ENCODE assay signal across 20 cellular contexts in genomic region chr21:29351691-29352090, GRCh38. TPM values are rescaled to one million over a fixed set of nuclear protein-coding genes. Genes with fewer than 3 reads are reported as not detected.
DNase-seq lines count a peak whose midpoint lies in the region; ATAC-seq and TF ChIP-seq lines count a peak whose summit lies in the region.
"Had no signal": no experiment of that assay in that cellular context is flagged by ENCODE, and none has a peak within 500 bp of the region (broad histone marks: within the 10 kb centered on the region; RNA-seq: fewer than 3 reads in every experiment).

No MANE protein-coding gene starts in this region.

- peak; percentile 45 to 81 for DNase-seq in cardiac muscle cell (ENCODE audit: low read depth in 1 of 2, low spot score in 1 of 2)
- no peak for DNase-seq in right atrium auricular region (ENCODE audit: low spot score)
- DNase-seq in astrocyte of the spinal cord (ENCODE audit: low read depth, low spot score): peak; percentile 77
- no peak for DNase-seq in left lung
- DNase-seq in upper lobe of right lung: no peak
- DNase-seq in SW 1271 (lab: John Stamatoyannopoulos, UW): no peak
- DNase-seq in iPS-NIHi11 (ENCODE audit: low spot score): no peak
- DNase-seq: ACHN, activated T-cell treated with anti-CD3 and anti-CD28 coated beads for 4 hours, DMS153, H7, NCI-H146, NCI-H510A treated with DMSO at 0.1 percent for 48 hours, nucleus accumbens, small intestine, stomach, T-helper 17 cell had no signal

- no peaks in the 10 kb centered on the region for H3K36me3 ChIP-seq in cardiac muscle cell
- peaks cover 3% of the 10 kb centered on the region for H3K36me3 ChIP-seq in right atrium auricular region
- peaks cover 0 to 34% of the 10 kb centered on the region in 2 donors for H3K36me3 ChIP-seq in left lung
- no peaks in the 10 kb centered on the region for H3K36me3 ChIP-seq in upper lobe of right lung

- no peaks in the 10 kb centered on the region for H3K9me3 ChIP-seq in cardiac muscle cell (ENCODE audit: low read depth)
- no peaks in the 10 kb centered on the region for H3K9me3 ChIP-seq in right atrium auricular region
- H3K9me3 ChIP-seq in left lung: peaks cover 0 to 6% of the 10 kb centered on the region in 2 donors
- no peaks in the 10 kb centered on the region for H3K9me3 ChIP-seq in upper lobe of right lung

- intact Hi-C loops in left lung (cut with DNase I): no loop called here
- intact Hi-C loops in upper lobe of right lung (cut with DNase I): no loop called here

- no peak for TF ChIP-seq CTCF in cardiac muscle cell (IDR thresholded peaks at IDR 0.05; ENCODE audit: low read depth, low read length)
- no peak for TF ChIP-seq CTCF in right atrium auricular region (IDR thresholded peaks at IDR 0.05)
- no peak for TF ChIP-seq CTCF in astrocyte of the spinal cord (IDR thresholded peaks at IDR 0.05; ENCODE audit: low read depth, low read length)
- TF ChIP-seq CTCF in left lung (IDR thresholded peaks at IDR 0.05): no peak
- no peak for TF ChIP-seq CTCF in upper lobe of right lung (IDR thresholded peaks at IDR 0.05)

- H3K27me3 ChIP-seq in cardiac muscle cell (no peaks in the 10 kb centered on the region), right atrium auricular region (no peaks in the 10 kb centered on the region), left lung (no peaks in the 10 kb centered on the region), upper lobe of right lung (no peaks in the 10 kb centered on the region)
- H3K27me3 ChIP-seq: stomach had no signal

- H3K27ac ChIP-seq in cardiac muscle cell: peak overlapping the region; percentile 88
- H3K27ac ChIP-seq in right atrium auricular region: peak overlapping the region in 1 of 2 donors; percentile 9
- peak overlapping the region in 1 of 2 donors; percentile 33 for H3K27ac ChIP-seq in left lung
- no peak overlapping the region for H3K27ac ChIP-seq in upper lobe of right lung
- H3K27ac ChIP-seq: HL-60, KMS-11, stomach had no signal

- in situ Hi-C loops in astrocyte of the spinal cord (cut with HindIII; ENCODE audit: low sequenced_read_pairs): no loop called here

- H3K4me3 ChIP-seq in cardiac muscle cell (no peak overlapping the region), right atrium auricular region (no peak overlapping the region), astrocyte of the spinal cord (ENCODE audit: low read depth, low read length) (no peak overlapping the region), left lung (no peak overlapping the region), upper lobe of right lung (no peak overlapping the region)
- H3K4me3 ChIP-seq: stomach had no signal

- peaks cover 15% of the 10 kb centered on the region for H3K4me1 ChIP-seq in cardiac muscle cell (ENCODE audit: low read depth)
- H3K4me1 ChIP-seq in right atrium auricular region: peaks cover 0 to 7% of the 10 kb centered on the region in 2 donors
- H3K4me1 ChIP-seq in left lung: peaks cover 13 to 52% of the 10 kb centered on the region in 2 donors
- H3K4me1 ChIP-seq in upper lobe of right lung: peaks cover 51% of the 10 kb centered on the region

- ATAC-seq in left lung (peak; percentile 68), upper lobe of right lung (peak; percentile 76), HG02852 (IDR thresholded peaks at IDR 0.05; ENCODE audit: unreplicated experiment) (no peak)
- ATAC-seq: T-helper 17 cell had no signal

RNA-seq across cellular contexts. Expression of gene BACH1, which starts 53.0 kb away (rescaled TPM):
- total RNA-seq in cardiac muscle cell (25.2 and 32.3 TPM in 2 replicates), right atrium auricular region (10 to 100 TPM; 16.0 to 31.2 TPM), left lung (100 to 1,000 TPM in 1 of 2 donors, 10 to 100 TPM in 1; 80.4 to 117 TPM), upper lobe of right lung (125 TPM)
- polyA plus RNA-seq in cardiac muscle cell: 17.2 and 24.2 TPM in 2 replicates

Comparison
In these comparisons a context has a peak if more than half of its experiments do, and no peak if none do; other contexts are left out.
1. DNase-seq: peak in cardiac muscle cell (2 of 2) and astrocyte of the spinal cord (single experiment); none in right atrium auricular region (single experiment), left lung (0 of 2), upper lobe of right lung (single experiment), SW 1271 (0 of 2) and iPS-NIHi11 (single experiment).